In genomic region chr11:62709262-62710000, GRCh38 we compare ENCODE assay signal across 8 cellular contexts. TPM values are rescaled to one million over a fixed set of nuclear protein-coding genes. Genes with fewer than 3 reads are reported as not detected.
DNase-seq lines count a peak whose midpoint lies in the region; ATAC-seq and TF ChIP-seq lines count a peak whose summit lies in the region.

No MANE protein-coding gene starts in this region.

- H3K79me2 ChIP-seq in mesendoderm (ENCODE audit: control insufficient read depth, insufficient read depth, low read length) = peaks cover 9% of the 10 kb centered on the region

- TF ChIP-seq POLR2A in GM19193 (IDR thresholded peaks at IDR 0.05; ENCODE audit: extremely low read depth, insufficient read depth, insufficient read length) = peak; percentile 80

- peak overlapping the region; percentile 93 for H3K4ac ChIP-seq in mesendoderm (ENCODE audit: low read depth, low read length)

- no peaks in the 10 kb centered on the region for H3K36me3 ChIP-seq in endocrine pancreas (ENCODE audit: control insufficient read depth, insufficient read depth, low read length)
- peaks cover 5% of the 10 kb centered on the region for H3K36me3 ChIP-seq in mesendoderm (ENCODE audit: control insufficient read depth, insufficient read depth, low read length)

- peak overlapping the region; percentile 68 for H3K4me3 ChIP-seq in endocrine pancreas (ENCODE audit: control insufficient read depth, insufficient read depth, low read length)
- peak overlapping the region; percentile 72 for H3K4me3 ChIP-seq in mesendoderm (ENCODE audit: low read length)

- no peaks in the 10 kb centered on the region for H3K27me3 Mint-ChIP-seq in activated CD8-positive, alpha-beta memory T cell treated with anti-CD3 and anti-CD28 coated beads, Interleukin-2, amount 10 ng/mL, durations not matched to agents 7 days and 5 days

- H2BK120ac ChIP-seq in mesendoderm (ENCODE audit: low read depth, low read length) = no peak overlapping the region

- H3K4me3 Mint-ChIP-seq in activated CD8-positive, alpha-beta memory T cell treated with anti-CD3 and anti-CD28 coated beads, Interleukin-2, amount 10 ng/mL, durations not matched to agents 7 days and 5 days = peak overlapping the region; percentile 94

- H3K27ac ChIP-seq in mesendoderm (ENCODE audit: low read depth, low read length) = peak overlapping the region; percentile 87

- H3K27me3 ChIP-seq in endocrine pancreas (ENCODE audit: control insufficient read depth, insufficient read depth, low read length) = no peaks in the 10 kb centered on the region
- H3K27me3 ChIP-seq in mesendoderm (ENCODE audit: insufficient read depth, low read length, poor library complexity) = no peaks in the 10 kb centered on the region

- peak overlapping the region; percentile 86 for H2BK5ac ChIP-seq in mesendoderm (ENCODE audit: low read length)

- no peak overlapping the region for H2BK15ac ChIP-seq in mesendoderm (replicated peaks; ENCODE audit: low read depth)

- H3K9ac ChIP-seq in endocrine pancreas (ENCODE audit: control insufficient read depth, insufficient read depth, low read length) (peak overlapping the region; percentile 95), mesendoderm (ENCODE audit: low read length) (peak overlapping the region; percentile 94)

- H3K56ac ChIP-seq in mesendoderm (ENCODE audit: low read length) = peak overlapping the region; percentile 97

- peaks cover 73% of the 10 kb centered on the region for H3K4me1 Mint-ChIP-seq in activated CD8-positive, alpha-beta memory T cell treated with anti-CD3 and anti-CD28 coated beads, Interleukin-2, amount 10 ng/mL, durations not matched to agents 7 days and 5 days

- peak overlapping the region; percentile 96 for H4K5ac ChIP-seq in mesendoderm (ENCODE audit: low read length)

- no CpG with 5 or more reads among the region's 47 CpGs for WGBS in mesendoderm (ENCODE audit: extremely low coverage, insufficient coverage, low lambda C conversion rate)

- peaks cover 9% of the 10 kb centered on the region for H3K4me1 ChIP-seq in endocrine pancreas (ENCODE audit: control insufficient read depth, insufficient read depth, low read length)
- peaks cover 13% of the 10 kb centered on the region for H3K4me1 ChIP-seq in mesendoderm (ENCODE audit: control insufficient read depth, low read depth, low read length)

- peak overlapping the region; percentile 92 for H2AK5ac ChIP-seq in mesendoderm (ENCODE audit: low read length)

- peak; percentile 81 for ATAC-seq in HG03439 (IDR thresholded peaks at IDR 0.05; ENCODE audit: unreplicated experiment)
- peak; percentile 78 for ATAC-seq in activated CD8-positive, alpha-beta memory T cell treated with anti-CD3 and anti-CD28 coated beads, Interleukin-2, amount 10 ng/mL, durations not matched to agents 7 days and 5 days

- peaks cover 30% of the 10 kb centered on the region for H3K36me3 Mint-ChIP-seq in activated CD8-positive, alpha-beta memory T cell treated with anti-CD3 and anti-CD28 coated beads, Interleukin-2, amount 10 ng/mL, durations not matched to agents 7 days and 5 days

- peak overlapping the region; percentile 72 for H3K23ac ChIP-seq in mesendoderm (ENCODE audit: low read length)

- CTCF ChIA-PET in activated CD8-positive, alpha-beta memory T cell treated with anti-CD3 and anti-CD28 coated beads, Interleukin-2, amount 10 ng/mL, durations not matched to agents 7 days and 5 days (lab: Charles Lee) = interaction anchor here (0.9 to 3.0 kb wide), 9 partner anchors 9 to 285 kb away, joined by 3 to 10 read pairs (median 4); partner anchors contain the start of genes HNRNPUL2, MTA2 and TUT1

- peaks cover 7% of the 10 kb centered on the region for H3K79me1 ChIP-seq in mesendoderm (ENCODE audit: low read length)

- H3K9me3 ChIP-seq in endocrine pancreas (ENCODE audit: control insufficient read depth, low read length) = no peaks in the 10 kb centered on the region

- DNase-seq in AG20443 (ENCODE audit: low spot score) (peak; percentile 94), NCI-H82 treated with DMSO at 0.1 percent for 48 hours (lab: John Stamatoyannopoulos, UW; ENCODE audit: unreplicated experiment) (peak; percentile 95), mesendoderm (peak; percentile 99)
- peak; percentile 99 for DNase-seq in activated CD8-positive, alpha-beta memory T cell treated with anti-CD3 and anti-CD28 coated beads, Interleukin-2, amount 10 ng/mL, durations not matched to agents 7 days and 5 days
- peak; percentile 90 for DNase-seq in stimulated activated CD8-positive, alpha-beta memory T cell treated with anti-CD3 and anti-CD28 coated beads, Interleukin-12 subunit alpha, Interleukin-12 subunit beta, amount 100 ng/mL, for 24 hours (ENCODE audit: extremely low read depth)

- peak overlapping the region; percentile 65 for H3K18ac ChIP-seq in mesendoderm (ENCODE audit: low read length)

- H3K27ac Mint-ChIP-seq in activated CD8-positive, alpha-beta memory T cell treated with anti-CD3 and anti-CD28 coated beads, Interleukin-2, amount 10 ng/mL, durations not matched to agents 7 days and 5 days = peak overlapping the region; percentile 99

- H3K4me2 ChIP-seq in mesendoderm (ENCODE audit: low read length) = peak overlapping the region; percentile 99

- no peaks in the 10 kb centered on the region for H3K9me3 Mint-ChIP-seq in activated CD8-positive, alpha-beta memory T cell treated with anti-CD3 and anti-CD28 coated beads, Interleukin-2, amount 10 ng/mL, durations not matched to agents 7 days and 5 days (ENCODE audit: low read depth)

- H4K8ac ChIP-seq in mesendoderm (ENCODE audit: low read depth, low read length) = no peak overlapping the region

RNA-seq across cellular contexts. Expression of gene GNG3, which starts 2.0 kb away (rescaled TPM):
- not detected for total RNA-seq in activated CD8-positive, alpha-beta memory T cell treated with anti-CD3 and anti-CD28 coated beads, Interleukin-2, amount 10 ng/mL, durations not matched to agents 7 days and 5 days
- 5.2 TPM for polyA plus RNA-seq in mesendoderm (2013, experiment 1 of 2)
- polyA plus RNA-seq in mesendoderm (2013, experiment 2 of 2) = 5.0 TPM

RNA-seq across cellular contexts. Expression of gene BSCL2, which starts 2.2 kb away (rescaled TPM):
- 10 to 100 TPM; 24.2 to 29.6 TPM for total RNA-seq in activated CD8-positive, alpha-beta memory T cell treated with anti-CD3 and anti-CD28 coated beads, Interleukin-2, amount 10 ng/mL, durations not matched to agents 7 days and 5 days
- polyA plus RNA-seq in mesendoderm (2013, experiment 1 of 2) = 105 TPM
- polyA plus RNA-seq in mesendoderm (2013, experiment 2 of 2) = 100 TPM

RNA-seq across cellular contexts. Expression of gene HNRNPUL2, which starts 17.8 kb away (rescaled TPM):
- total RNA-seq in activated CD8-positive, alpha-beta memory T cell treated with anti-CD3 and anti-CD28 coated beads, Interleukin-2, amount 10 ng/mL, durations not matched to agents 7 days and 5 days = 10 to 100 TPM; 61.6 to 66.6 TPM
- polyA plus RNA-seq in mesendoderm (2013, experiment 1 of 2) = 28.5 TPM
- 28.3 TPM for polyA plus RNA-seq in mesendoderm (2013, experiment 2 of 2)

RNA-seq across cellular contexts. Expression of gene TTC9C, which starts 18.9 kb away (rescaled TPM):
- 10 to 100 TPM; 47.5 to 49.2 TPM for total RNA-seq in activated CD8-positive, alpha-beta memory T cell treated with anti-CD3 and anti-CD28 coated beads, Interleukin-2, amount 10 ng/mL, durations not matched to agents 7 days and 5 days
- polyA plus RNA-seq in mesendoderm (2013, experiment 1 of 2) = 41.8 TPM
- 41.4 TPM for polyA plus RNA-seq in mesendoderm (2013, experiment 2 of 2)

RNA-seq across cellular contexts. Expression of gene LRRN4CL, which starts 20.1 kb away (rescaled TPM):
- under 1 TPM; 0.14 to 0.15 TPM for total RNA-seq in activated CD8-positive, alpha-beta memory T cell treated with anti-CD3 and anti-CD28 coated beads, Interleukin-2, amount 10 ng/mL, durations not matched to agents 7 days and 5 days
- polyA plus RNA-seq in mesendoderm (2013, experiment 1 of 2) = 0.15 TPM
- polyA plus RNA-seq in mesendoderm (2013, experiment 2 of 2) = 0.13 TPM

Comparison
In these comparisons a context has a peak if more than half of its experiments do, and no peak if none do; other contexts are left out.
1. Peak in every context shown above with its lines: DNase-seq, ATAC-seq, H3K4me3 ChIP-seq and H3K27ac ChIP-seq.